10 cellular contexts compared by ENCODE assay signal in the genomic region with DNA sequence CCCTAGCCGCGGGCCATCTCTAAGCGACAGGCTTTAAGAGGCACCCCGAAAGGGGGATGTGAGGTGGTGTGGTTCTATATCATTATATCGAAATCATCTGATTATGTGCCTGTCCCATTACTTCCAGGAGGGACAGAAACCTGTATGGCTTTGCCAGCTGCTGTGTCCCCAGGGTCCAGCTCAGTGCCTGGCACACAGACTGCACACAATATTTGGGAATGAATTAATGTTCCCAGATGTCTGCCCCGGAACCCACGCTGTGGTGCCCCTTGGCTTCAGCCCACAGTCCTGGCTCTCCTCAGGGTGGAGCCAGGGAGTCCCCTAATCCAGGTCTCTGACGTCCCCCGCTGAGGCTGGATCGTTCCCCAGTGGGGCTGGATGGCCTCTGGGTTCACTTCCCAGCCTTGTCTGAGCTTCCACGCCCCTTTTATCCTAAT. TPM values are rescaled to one million over a fixed set of nuclear protein-coding genes. Genes with fewer than 3 reads are reported as not detected.
DNase-seq lines count a peak whose midpoint lies in the region; ATAC-seq and TF ChIP-seq lines count a peak whose summit lies in the region.
"Had no signal": no experiment of that assay in that cellular context is flagged by ENCODE, and none has a peak within 500 bp of the region (broad histone marks: within the 10 kb centered on the region; RNA-seq: fewer than 3 reads in every experiment).

No MANE protein-coding gene starts in this region.

- H3K27me3 Mint-ChIP-seq in mesothelial cell of epicardium (ENCODE audit: low read depth): peaks cover 19% of the 10 kb centered on the region

- H3K4me3 ChIP-seq in ACC112 (ENCODE audit: low read depth, low read length) (peak overlapping the region; percentile 50), dorsolateral prefrontal cortex (peak overlapping the region; percentile 13 to 69 (median 47))

- H3K9me3 Mint-ChIP-seq in mesothelial cell of epicardium: no peaks in the 10 kb centered on the region
- H3K9me3 Mint-ChIP-seq: T-helper 2 cell treated with Interferon-gamma antibody and Interleukin-4, amounts not matched to agents 5 μg/mL and 100 μg/mL, for 36 hours had no signal

- H3K4me1 ChIP-seq in ACC112 (ENCODE audit: control insufficient read depth, insufficient read depth, low read length, unreplicated experiment): peaks cover 26% of the 10 kb centered on the region

- no peak for ATAC-seq in HG03520 (IDR thresholded peaks at IDR 0.05; ENCODE audit: unreplicated experiment)
- no peak for ATAC-seq in GM19324 (IDR thresholded peaks at IDR 0.05; ENCODE audit: low FRiP score, unreplicated experiment)
- no peak for ATAC-seq in HG03342 (IDR thresholded peaks at IDR 0.05; ENCODE audit: unreplicated experiment)
- no peak for ATAC-seq in esophagus mucosa

- DNase-seq in HT-29 (ENCODE audit: low spot score) (peak; percentile 42), dorsolateral prefrontal cortex (no peak), mesothelial cell of epicardium (ENCODE audit: low spot score in 2 of 2, unreplicated experiment in 2 of 2) (no peak)

- peak overlapping the region; percentile 30 for H2AFZ ChIP-seq in ACC112 (ENCODE audit: low read length, unreplicated experiment)

- no peaks in the 10 kb centered on the region for H3K36me3 ChIP-seq in ACC112 (ENCODE audit: insufficient read depth, low read length)

- H3K27ac ChIP-seq in ACC112 (ENCODE audit: low read depth, low read length) (no peak overlapping the region), dorsolateral prefrontal cortex (peak overlapping the region in 12 of 59 donors; percentile 0 to 87 (median 70))

- intact Hi-C loops in dorsolateral prefrontal cortex (cut with DNase I): loop anchor here (1.0 to 10.0 kb wide), 7 partner anchors 50 to 395 kb away; partner anchors contain the start of genes ITCH (in 2 of the 2) and TP53INP2 (in 1 of the 2)

- H3K36me3 Mint-ChIP-seq in mesothelial cell of epicardium: no peaks in the 10 kb centered on the region
- H3K36me3 Mint-ChIP-seq: activated naive CD8-positive, alpha-beta T cell had no signal

- TF ChIP-seq CTCF in dorsolateral prefrontal cortex (IDR thresholded peaks at IDR 0.05 in 54 of 56, conservative IDR thresholded peaks at IDR 0.05 in 2 of 56; ENCODE audit: low read depth in 1 of 56, partially characterized antibody in 56 of 56): no peak
- no peak for TF ChIP-seq CTCF in mesothelial cell of epicardium (IDR thresholded peaks at IDR 0.05; ENCODE audit: unreplicated experiment)

- peaks cover 10% of the 10 kb centered on the region for H3K4me1 Mint-ChIP-seq in mesothelial cell of epicardium

- H3K79me2 ChIP-seq in ACC112 (ENCODE audit: control insufficient read depth, insufficient read depth, low read length, unreplicated experiment): no peaks in the 10 kb centered on the region

- peak overlapping the region; percentile 57 for H3K4me3 Mint-ChIP-seq in mesothelial cell of epicardium

- H3K27me3 ChIP-seq in ACC112 (ENCODE audit: insufficient read depth, low read length) (no peaks in the 10 kb centered on the region), dorsolateral prefrontal cortex (no peaks in the 10 kb centered on the region)

- H3K27ac Mint-ChIP-seq in mesothelial cell of epicardium: no peak overlapping the region
- H3K27ac Mint-ChIP-seq: activated naive CD8-positive, alpha-beta T cell; T-helper 2 cell treated with Interferon-gamma antibody and Interleukin-4, amounts not matched to agents 5 μg/mL and 100 μg/mL, for 36 hours had no signal

RNA-seq across cellular contexts. Expression of gene AHCY, which starts 8.9 kb away (rescaled TPM):
- 398 and 402 TPM in 2 replicates for total RNA-seq in HT-29 (2014; rRNA removed; shearing (Covaris generic))
- total RNA-seq in dorsolateral prefrontal cortex (10 to 100 TPM; 29.7 to 56.2 (median 46.7) TPM), mesothelial cell of epicardium (149 to 152 TPM (median 150 TPM) in 3 replicates), esophagus mucosa (138 TPM)

RNA-seq across cellular contexts. Expression of gene ITCH, which starts 51.0 kb away (rescaled TPM):
- total RNA-seq in HT-29 (2014; rRNA removed; shearing (Covaris generic)): 19.3 and 25.1 TPM in 2 replicates
- total RNA-seq in dorsolateral prefrontal cortex (100 to 1,000 TPM in 19 of 120 experiments, 10 to 100 TPM in 101; 60.3 to 137 (median 86.3) TPM), mesothelial cell of epicardium (54.3 to 62.2 TPM (median 60.2 TPM) in 3 replicates), esophagus mucosa (57.5 TPM)
